Comparison of ENCODE assay signal across 9 cellular contexts in genomic region chr5:152462021-152462721, GRCh38.
DNase-seq lines count a peak whose midpoint lies in the region; ATAC-seq lines count a peak whose summit lies in the region.
"Had no signal": no experiment of that assay in that cellular context is flagged by ENCODE, and none has a peak within 500 bp of the region (broad histone marks: within the 10 kb centered on the region; RNA-seq: fewer than 3 reads in every experiment).

No MANE protein-coding gene starts in this region.

- peak; percentile 95 for ATAC-seq in GM19351 (IDR thresholded peaks at IDR 0.05; ENCODE audit: unreplicated experiment)
- ATAC-seq in HG03039 (IDR thresholded peaks at IDR 0.05; ENCODE audit: unreplicated experiment): peak; percentile 63

- DNase-seq in CD1c-positive myeloid dendritic cell (ENCODE audit: extremely low spot score): peak; percentile 17
- DNase-seq in SHP77 (lab: John Stamatoyannopoulos, UW): peak; percentile 52 to 71
- no peak for DNase-seq in glomerular visceral epithelial cell (ENCODE audit: extremely low spot score)
- DNase-seq in HK-2 (ENCODE audit: unreplicated experiment): no peak
- DNase-seq in cerebellar nuclear complex (lab: John Stamatoyannopoulos, UW): no peak
- no peak for DNase-seq in activated effector memory CD4-positive, alpha-beta T cell treated with anti-CD3 and anti-CD28 coated beads, Interleukin-2, amount 50 U/mL, for 16 hours
- DNase-seq: heart right ventricle had no signal

Comparison
In these comparisons a context has a peak if more than half of its experiments do, and no peak if none do; other contexts are left out.
1. DNase-seq: peak in CD1c-positive myeloid dendritic cell (single experiment) and SHP77 (2 of 2); none in glomerular visceral epithelial cell (single experiment), HK-2 (single experiment), cerebellar nuclear complex (0 of 2) and activated effector memory CD4-positive, alpha-beta T cell treated with anti-CD3 and anti-CD28 coated beads, Interleukin-2, amount 50 U/mL, for 16 hours (single experiment).